ENCODE assay signal across 25 cellular contexts in the genomic region with DNA sequence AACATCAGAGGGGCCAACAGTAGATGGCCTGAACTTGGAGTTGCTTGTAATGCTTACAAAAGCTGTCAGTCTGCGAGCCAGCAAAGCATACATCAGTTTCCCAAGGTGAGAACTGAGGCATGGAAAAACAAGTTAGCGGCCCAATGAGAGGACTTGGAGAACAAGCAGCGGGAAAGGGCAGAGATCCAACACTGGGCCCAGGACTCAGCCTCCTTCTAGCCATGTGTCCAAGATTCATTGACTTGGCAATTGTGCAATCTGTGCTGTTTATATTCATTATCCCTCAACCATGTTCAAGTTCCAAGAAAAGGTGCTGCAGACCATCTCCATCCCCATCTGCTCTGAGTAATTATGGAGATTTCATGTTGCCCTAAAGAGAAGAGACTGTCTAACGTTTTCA.
"Had no signal": no experiment of that assay in that cellular context is flagged by ENCODE, and none has a peak within 500 bp of the region (broad histone marks: within the 10 kb centered on the region; RNA-seq: fewer than 3 reads in every experiment).

No MANE protein-coding gene starts in this region.

- FAIRE-seq: keratinocyte had no signal

- ATAC-seq: activated CD4-positive, alpha-beta T cell treated with anti-CD3 and anti-CD28 coated beads for 36 hours; activated T-cell treated with anti-CD3 and anti-CD28 coated beads, Interleukin-2, amount 50 U/mL, for 72 hours; body of pancreas; left cardiac atrium; T-cell had no signal

- H3K9me3 Mint-ChIP-seq: activated T-cell treated with anti-CD3 and anti-CD28 coated beads, Interleukin-2, amount 50 U/mL, for 72 hours; mesothelial cell of epicardium; naive B cell; T-cell had no signal

- H3K4me1 Mint-ChIP-seq: activated CD4-positive, alpha-beta T cell treated with anti-CD3 and anti-CD28 coated beads for 36 hours; naive B cell had no signal

- H3K27me3 ChIP-seq: body of pancreas, ovary, right atrium auricular region, suprapubic skin, tibial nerve had no signal

- H3K36me3 Mint-ChIP-seq: activated naive CD8-positive, alpha-beta T cell; mesothelial cell of epicardium; naive B cell; T-cell had no signal

- DNase-seq: activated CD4-positive, alpha-beta T cell treated with anti-CD3 and anti-CD28 coated beads for 36 hours; activated CD4-positive, CD25-positive, alpha-beta regulatory T cell; activated naive CD4-positive, alpha-beta T cell; activated T-cell treated with anti-CD3 and anti-CD28 coated beads for 4 hours; activated T-cell treated with anti-CD3 and anti-CD28 coated beads, Interleukin-2, amount 50 U/mL, for 72 hours; anterior cingulate cortex; body of pancreas; dorsolateral prefrontal cortex; effector memory CD4-positive, alpha-beta T cell; head of caudate nucleus; hippocampal formation; left cardiac atrium; naive B cell; ovary; spleen; stimulated activated naive CD4-positive, alpha-beta T cell; T-cell had no signal

- H3K4me3 ChIP-seq: body of pancreas, coronary artery, dorsolateral prefrontal cortex, ovary, prostate gland, right atrium auricular region, spleen, suprapubic skin, tibial nerve had no signal

- H3K27ac ChIP-seq: body of pancreas, coronary artery, dorsolateral prefrontal cortex, ovary, prostate gland, right atrium auricular region, spleen, suprapubic skin, tibial nerve had no signal

- H3K36me3 ChIP-seq: ovary, prostate gland, right atrium auricular region, spleen, suprapubic skin, tibial nerve had no signal

- H3K9me3 ChIP-seq: body of pancreas, ovary, prostate gland, right atrium auricular region, spleen, suprapubic skin, tibial nerve had no signal

- H3K27ac Mint-ChIP-seq: activated CD4-positive, alpha-beta T cell treated with anti-CD3 and anti-CD28 coated beads for 36 hours; activated naive CD8-positive, alpha-beta T cell; activated T-cell treated with anti-CD3 and anti-CD28 coated beads, Interleukin-2, amount 50 U/mL, for 72 hours; mesothelial cell of epicardium; naive B cell; T-cell had no signal

- H3K4me3 Mint-ChIP-seq: activated CD4-positive, alpha-beta T cell treated with anti-CD3 and anti-CD28 coated beads for 36 hours; activated naive CD8-positive, alpha-beta T cell; activated T-cell treated with anti-CD3 and anti-CD28 coated beads, Interleukin-2, amount 50 U/mL, for 72 hours; mesothelial cell of epicardium; naive B cell; T-cell had no signal
